10 cellular contexts compared by ENCODE assay signal in the genomic region with DNA sequence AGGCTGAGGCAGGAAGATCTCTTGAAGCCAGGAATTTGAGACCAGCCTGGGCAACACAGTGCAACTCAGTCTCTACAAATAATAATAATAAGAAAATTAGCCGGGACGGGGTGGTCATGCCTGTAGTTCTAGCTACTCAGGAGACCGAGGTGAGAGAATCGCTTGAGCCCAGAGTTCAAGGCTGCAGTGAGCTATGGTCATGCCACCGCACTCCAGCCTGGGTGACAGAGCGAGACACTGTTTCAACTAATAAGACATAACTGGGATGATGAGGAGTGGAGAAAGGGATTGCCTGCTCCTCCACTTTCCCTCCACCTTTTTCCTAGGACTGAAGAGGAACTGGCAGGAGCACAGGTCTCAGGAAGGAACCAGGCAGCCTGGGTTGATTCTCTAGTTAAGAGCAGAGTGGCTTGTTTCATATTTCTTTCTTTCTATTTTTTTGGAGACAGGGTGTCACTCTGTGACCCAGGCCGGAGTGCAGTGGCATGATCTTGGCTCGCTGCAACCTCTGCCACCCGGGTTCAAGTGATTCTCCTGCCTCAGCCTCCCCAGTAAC. TPM values are rescaled to one million over a fixed set of nuclear protein-coding genes. Genes with fewer than 3 reads are reported as not detected.
A peak's percentile ranks its signal among the peaks of the same experiment; 100 is the strongest.
DNase-seq lines count a peak whose midpoint lies in the region; ATAC-seq and TF ChIP-seq lines count a peak whose summit lies in the region.
"Had no signal": no experiment of that assay in that cellular context is flagged by ENCODE, and none has a peak within 500 bp of the region (broad histone marks: within the 10 kb centered on the region; RNA-seq: fewer than 3 reads in every experiment).

No MANE protein-coding gene starts in this region.

- intact Hi-C loops in Panc1 (cut with micrococcal nuclease; ENCODE audit: unreplicated experiment) (no loop called here), spleen (cut with DNase I; ENCODE audit: low total_unique reads) (no loop called here)

- POLR2A ChIA-PET in Panc1 (lab: Charles Lee): no interaction called here

- peak overlapping the region; percentile 90 for H3K27ac ChIP-seq in Panc1 (ENCODE audit: low read length)
- peak overlapping the region in 6 of 8 donors; percentile 81 to 90 (median 86) for H3K27ac ChIP-seq in spleen

- no peak overlapping the region; a peak in 1 of 4 replicates for H3K4me3 ChIP-seq in Panc1 (ENCODE audit: low read depth in 2 of 2, low read length in 2 of 2)
- no peak overlapping the region for H3K4me3 ChIP-seq in spleen

- H3K9me3 Mint-ChIP-seq in T-helper 2 cell treated with Interferon-gamma antibody and Interleukin-4, amounts not matched to agents 5 μg/mL and 100 μg/mL, for 36 hours: no peaks in the 10 kb centered on the region
- H3K9me3 Mint-ChIP-seq in endothelial cell (ENCODE audit: unreplicated experiment): no peaks in the 10 kb centered on the region

- H3K4me1 ChIP-seq in Panc1 (ENCODE audit: control insufficient read depth, insufficient read depth, low read length): peaks cover 19% of the 10 kb centered on the region
- peaks cover 4 to 31% (median 23%) of the 10 kb centered on the region in 6 donors for H3K4me1 ChIP-seq in spleen

- H3K36me3 Mint-ChIP-seq in T-helper 2 cell treated with Interferon-gamma antibody and Interleukin-4, amounts not matched to agents 5 μg/mL and 100 μg/mL, for 36 hours (ENCODE audit: low read depth): peaks cover 5% of the 10 kb centered on the region
- no peaks in the 10 kb centered on the region for H3K36me3 Mint-ChIP-seq in endothelial cell (ENCODE audit: low read depth, unreplicated experiment)

- BruUV-seq in Panc1 (replicated peaks; lab: Mats Ljungman, UMichigan): no TSS peak

- no peaks in the 10 kb centered on the region for H3K27me3 Mint-ChIP-seq in T-helper 2 cell treated with Interferon-gamma antibody and Interleukin-4, amounts not matched to agents 5 μg/mL and 100 μg/mL, for 36 hours (ENCODE audit: low read depth)
- peaks cover 30% of the 10 kb centered on the region for H3K27me3 Mint-ChIP-seq in endothelial cell (ENCODE audit: unreplicated experiment)

- H3K27ac Mint-ChIP-seq in T-helper 2 cell treated with Interferon-gamma antibody and Interleukin-4, amounts not matched to agents 5 μg/mL and 100 μg/mL, for 36 hours: peak overlapping the region; percentile 89
- no peak overlapping the region for H3K27ac Mint-ChIP-seq in endothelial cell (ENCODE audit: unreplicated experiment)

- CTCF ChIA-PET in Panc1 (lab: Charles Lee): no interaction called here

- no peak for TF ChIP-seq POLR2A in spleen (IDR thresholded peaks at IDR 0.05)

- H3K27me3 ChIP-seq in Panc1 (ENCODE audit: control insufficient read depth, insufficient read depth, low read length): no peaks in the 10 kb centered on the region
- no peaks in the 10 kb centered on the region for H3K27me3 ChIP-seq in spleen (replicated peaks in 1 of 7)

- H3K36me3 ChIP-seq in Panc1 (ENCODE audit: control insufficient read depth, insufficient read depth, low read length) (no peaks in the 10 kb centered on the region), spleen (peaks cover 0 to 8% (median 2%) of the 10 kb centered on the region in 6 donors)

- TF ChIP-seq CTCF in Panc1 (IDR thresholded peaks at IDR 0.05) (no peak), endothelial cell (IDR thresholded peaks at IDR 0.05; ENCODE audit: unreplicated experiment) (no peak), spleen (IDR thresholded peaks at IDR 0.05 in 8 of 11, conservative IDR thresholded peaks at IDR 0.05 in 3 of 11) (no peak)

- peak overlapping the region; percentile 95 for H3K4me3 Mint-ChIP-seq in T-helper 2 cell treated with Interferon-gamma antibody and Interleukin-4, amounts not matched to agents 5 μg/mL and 100 μg/mL, for 36 hours
- peak overlapping the region; percentile 94 for H3K4me3 Mint-ChIP-seq in endothelial cell (ENCODE audit: unreplicated experiment)

- H3K4me1 Mint-ChIP-seq in T-helper 2 cell treated with Interferon-gamma antibody and Interleukin-4, amounts not matched to agents 5 μg/mL and 100 μg/mL, for 36 hours (ENCODE audit: low read depth): peaks cover 43% of the 10 kb centered on the region
- H3K4me1 Mint-ChIP-seq in endothelial cell (ENCODE audit: unreplicated experiment): peaks cover 15% of the 10 kb centered on the region

- 91 to 97% (median 95%) methylated on average over 9 of the region's 9 CpGs for WGBS in spleen, 5 donors

- ATAC-seq in Panc1 (no peak), HG02870 (IDR thresholded peaks at IDR 0.05; ENCODE audit: unreplicated experiment) (no peak)

- DNase-seq in T-helper 2 cell treated with Interferon-gamma antibody and Interleukin-4, amounts not matched to agents 5 μg/mL and 100 μg/mL, for 36 hours (ENCODE audit: low spot score): no peak
- DNase-seq in T-helper 2 cell (no peak), Panc1 (ENCODE audit: low read depth, low spot score) (no peak), endothelial cell (ENCODE audit: low spot score) (no peak), spleen (no peak), mesenteric fat pad (ENCODE audit: low spot score) (no peak), NCI-H187 (lab: John Stamatoyannopoulos, UW) (no peak)
- DNase-seq: GDM1, NCI-H1930 had no signal

- H3K9me3 ChIP-seq in Panc1 (ENCODE audit: control insufficient read depth, insufficient read depth, low read depth, low read length) (no peaks in the 10 kb centered on the region), spleen (no peaks in the 10 kb centered on the region)

- in situ Hi-C loops in Panc1 (cut with HindIII; ENCODE audit: low pct_unique_long_range_greater_than_20kb, low sequenced_read_pairs): no loop called here

RNA-seq across cellular contexts. Expression of a gene that starts 4.6 kb away (rescaled TPM):
- total RNA-seq in Panc1 (2021; ENCODE audit: unreplicated experiment): 370 TPM
- 700 TPM for polyA plus RNA-seq in Panc1 (2012; ENCODE audit: insufficient read length)
- total RNA-seq in endothelial cell (ENCODE audit: unreplicated experiment): 133 TPM
- total RNA-seq in spleen: 100 to 1,000 TPM in 6 of 7 donors, 10 to 100 TPM in 1; 96.6 to 257 (median 171) TPM
- 10 to 100 TPM; 57.5 to 76.9 (median 63.7) TPM for polyA plus RNA-seq in spleen
- 426 TPM for total RNA-seq in mesenteric fat pad

RNA-seq across cellular contexts. Expression of a gene that starts 43.8 kb away (rescaled TPM):
- total RNA-seq in Panc1 (2021; ENCODE audit: unreplicated experiment) (36.4 TPM), endothelial cell (ENCODE audit: unreplicated experiment) (10.3 TPM), spleen (10 to 100 TPM in 4 of 7 donors, 1 to 10 TPM in 3; 5.2 to 19.7 (median 10.7) TPM), mesenteric fat pad (4.3 TPM)
- polyA plus RNA-seq in Panc1 (2012; ENCODE audit: insufficient read length): 31.8 TPM
- polyA plus RNA-seq in spleen: 10 to 100 TPM; 11.1 to 13.3 (median 12.8) TPM
